In the genomic region with DNA sequence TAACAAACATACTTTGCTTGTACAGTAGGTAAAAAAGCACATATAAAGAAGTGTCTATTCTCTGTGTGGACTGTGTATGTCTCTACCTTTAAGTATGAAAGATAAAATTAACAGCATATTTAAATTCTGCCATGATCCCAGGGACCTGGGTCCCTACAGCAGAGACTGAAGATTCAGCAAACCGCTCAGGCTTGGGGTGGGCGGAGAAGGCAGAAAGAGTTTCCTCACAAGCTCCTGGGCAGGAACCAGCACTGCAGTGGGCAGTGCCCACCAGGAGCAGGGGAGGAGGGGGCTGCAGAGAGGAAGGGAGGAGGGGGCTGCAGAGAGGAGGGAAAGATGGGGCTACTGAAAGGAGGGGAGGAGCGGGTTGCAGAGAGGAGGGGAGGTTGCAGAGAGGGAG, we compare ENCODE assay signal across 1 cellular context.
TF ChIP-seq lines count a peak whose summit lies in the region.

No MANE protein-coding gene starts in this region.

TF ChIP-seq in GM23338, 12 proteins besides CTCF, POLR2A, EP300 and RAD21 (continued from another document):
- TF ChIP-seq, protein P1, sequence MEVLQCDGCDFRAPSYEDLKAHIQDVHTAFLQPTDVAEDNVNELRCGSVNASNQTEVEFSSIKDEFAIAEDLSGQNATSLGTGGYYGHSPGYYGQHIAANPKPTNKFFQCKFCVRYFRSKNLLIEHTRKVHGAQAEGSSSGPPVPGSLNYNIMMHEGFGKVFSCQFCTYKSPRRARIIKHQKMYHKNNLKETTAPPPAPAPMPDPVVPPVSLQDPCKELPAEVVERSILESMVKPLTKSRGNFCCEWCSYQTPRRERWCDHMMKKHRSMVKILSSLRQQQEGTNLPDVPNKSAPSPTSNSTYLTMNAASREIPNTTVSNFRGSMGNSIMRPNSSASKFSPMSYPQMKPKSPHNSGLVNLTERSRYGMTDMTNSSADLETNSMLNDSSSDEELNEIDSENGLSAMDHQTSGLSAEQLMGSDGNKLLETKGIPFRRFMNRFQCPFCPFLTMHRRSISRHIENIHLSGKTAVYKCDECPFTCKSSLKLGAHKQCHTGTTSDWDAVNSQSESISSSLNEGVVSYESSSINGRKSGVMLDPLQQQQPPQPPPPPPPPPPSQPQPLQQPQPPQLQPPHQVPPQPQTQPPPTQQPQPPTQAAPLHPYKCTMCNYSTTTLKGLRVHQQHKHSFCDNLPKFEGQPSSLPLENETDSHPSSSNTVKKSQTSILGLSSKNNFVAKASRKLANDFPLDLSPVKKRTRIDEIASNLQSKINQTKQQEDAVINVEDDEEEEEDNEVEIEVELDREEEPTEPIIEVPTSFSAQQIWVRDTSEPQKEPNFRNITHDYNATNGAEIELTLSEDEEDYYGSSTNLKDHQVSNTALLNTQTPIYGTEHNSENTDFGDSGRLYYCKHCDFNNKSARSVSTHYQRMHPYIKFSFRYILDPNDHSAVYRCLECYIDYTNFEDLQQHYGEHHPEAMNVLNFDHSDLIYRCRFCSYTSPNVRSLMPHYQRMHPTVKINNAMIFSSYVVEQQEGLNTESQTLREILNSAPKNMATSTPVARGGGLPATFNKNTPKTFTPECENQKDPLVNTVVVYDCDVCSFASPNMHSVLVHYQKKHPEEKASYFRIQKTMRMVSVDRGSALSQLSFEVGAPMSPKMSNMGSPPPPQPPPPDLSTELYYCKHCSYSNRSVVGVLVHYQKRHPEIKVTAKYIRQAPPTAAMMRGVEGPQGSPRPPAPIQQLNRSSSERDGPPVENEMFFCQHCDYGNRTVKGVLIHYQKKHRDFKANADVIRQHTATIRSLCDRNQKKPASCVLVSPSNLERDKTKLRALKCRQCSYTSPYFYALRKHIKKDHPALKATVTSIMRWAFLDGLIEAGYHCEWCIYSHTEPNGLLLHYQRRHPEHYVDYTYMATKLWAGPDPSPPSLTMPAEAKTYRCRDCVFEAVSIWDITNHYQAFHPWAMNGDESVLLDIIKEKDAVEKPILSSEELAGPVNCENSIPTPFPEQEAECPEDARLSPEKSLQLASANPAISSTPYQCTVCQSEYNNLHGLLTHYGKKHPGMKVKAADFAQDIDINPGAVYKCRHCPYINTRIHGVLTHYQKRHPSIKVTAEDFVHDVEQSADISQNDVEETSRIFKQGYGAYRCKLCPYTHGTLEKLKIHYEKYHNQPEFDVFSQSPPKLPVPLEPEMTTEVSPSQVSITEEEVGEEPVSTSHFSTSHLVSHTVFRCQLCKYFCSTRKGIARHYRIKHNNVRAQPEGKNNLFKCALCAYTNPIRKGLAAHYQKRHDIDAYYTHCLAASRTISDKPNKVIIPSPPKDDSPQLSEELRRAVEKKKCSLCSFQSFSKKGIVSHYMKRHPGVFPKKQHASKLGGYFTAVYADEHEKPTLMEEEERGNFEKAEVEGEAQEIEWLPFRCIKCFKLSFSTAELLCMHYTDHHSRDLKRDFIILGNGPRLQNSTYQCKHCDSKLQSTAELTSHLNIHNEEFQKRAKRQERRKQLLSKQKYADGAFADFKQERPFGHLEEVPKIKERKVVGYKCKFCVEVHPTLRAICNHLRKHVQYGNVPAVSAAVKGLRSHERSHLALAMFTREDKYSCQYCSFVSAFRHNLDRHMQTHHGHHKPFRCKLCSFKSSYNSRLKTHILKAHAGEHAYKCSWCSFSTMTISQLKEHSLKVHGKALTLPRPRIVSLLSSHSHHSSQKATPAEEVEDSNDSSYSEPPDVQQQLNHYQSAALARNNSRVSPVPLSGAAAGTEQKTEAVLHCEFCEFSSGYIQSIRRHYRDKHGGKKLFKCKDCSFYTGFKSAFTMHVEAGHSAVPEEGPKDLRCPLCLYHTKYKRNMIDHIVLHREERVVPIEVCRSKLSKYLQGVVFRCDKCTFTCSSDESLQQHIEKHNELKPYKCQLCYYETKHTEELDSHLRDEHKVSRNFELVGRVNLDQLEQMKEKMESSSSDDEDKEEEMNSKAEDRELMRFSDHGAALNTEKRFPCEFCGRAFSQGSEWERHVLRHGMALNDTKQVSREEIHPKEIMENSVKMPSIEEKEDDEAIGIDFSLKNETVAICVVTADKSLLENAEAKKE (CRISPR knock-in tag; IDR thresholded peaks at IDR 0.05) = no peak
- TF ChIP-seq NANOG (IDR thresholded peaks at IDR 0.05; ENCODE audit: borderline replicate concordance) = no peak
- no peak for TF ChIP-seq ZNF331 (CRISPR knock-in tag; IDR thresholded peaks at IDR 0.05; ENCODE audit: low read depth)
- TF ChIP-seq EZH2 (IDR thresholded peaks at IDR 0.05; ENCODE audit: low read depth, unreplicated experiment) = no peak
- TF ChIP-seq POLR2AphosphoS5 (IDR thresholded peaks at IDR 0.05; ENCODE audit: low read depth) = no peak
- TF ChIP-seq ZNF114 (CRISPR knock-in tag; IDR thresholded peaks at IDR 0.05) = no peak
- TF ChIP-seq STAT1 (IDR thresholded peaks at IDR 0.05; ENCODE audit: unreplicated experiment) = no peak
- no peak for TF ChIP-seq JUNB (IDR thresholded peaks at IDR 0.05; ENCODE audit: unreplicated experiment)
